Comparison of ENCODE assay signal across 22 cellular contexts in the genomic region with DNA sequence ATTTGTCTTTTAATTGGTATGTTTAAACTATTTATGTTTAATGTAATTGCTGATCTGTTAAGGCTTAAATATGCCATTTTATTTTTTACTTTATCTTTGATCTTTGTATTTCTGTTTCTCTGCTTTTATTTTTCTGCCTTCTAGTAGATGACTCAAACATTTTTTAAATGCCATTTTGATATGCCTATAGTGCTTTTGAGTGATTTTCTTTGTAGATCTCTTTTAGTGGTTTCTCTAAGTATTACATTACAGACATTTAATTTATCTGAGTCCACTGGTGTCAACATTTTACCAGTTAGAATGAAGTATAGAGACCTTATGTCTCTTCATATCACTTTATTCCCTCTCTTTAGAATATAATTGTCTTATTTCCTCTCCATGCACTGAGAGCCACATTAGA. TPM values are rescaled to one million over a fixed set of nuclear protein-coding genes. Genes with fewer than 3 reads are reported as not detected.
"Had no signal": no experiment of that assay in that cellular context is flagged by ENCODE, and none has a peak within 500 bp of the region (broad histone marks: within the 10 kb centered on the region; RNA-seq: fewer than 3 reads in every experiment).

No MANE protein-coding gene starts in this region.

- H3K4me3 ChIP-seq: heart left ventricle, smooth muscle cell, stomach, suprapubic skin, tibial nerve had no signal

- DNase-seq: activated CD4-positive, alpha-beta memory T cell treated with anti-CD3 and anti-CD28 coated beads for 36 hours; activated CD4-positive, alpha-beta T cell treated with anti-CD3 and anti-CD28 coated beads for 48 hours; activated naive CD4-positive, alpha-beta T cell treated with anti-CD3 and anti-CD28 coated beads, Interleukin-2, amount 10 ng/mL, durations not matched to agents 7 days and 5 days; activated T-cell treated with anti-CD3 and anti-CD28 coated beads, Interleukin-2, amount 50 U/mL, for 48 hours; brain microvascular endothelial cell; caudate nucleus; dermis blood vessel endothelial cell; effector CD8-positive, alpha-beta T cell; heart left ventricle; islet precursor cell; left cardiac atrium; nephron progenitor cell; occipital lobe; stimulated activated CD4-positive, alpha-beta T cell treated with anti-CD3 and anti-CD28 coated beads, Interleukin-15, amount 100 ng/mL, for 24 hours; stomach had no signal

- ATAC-seq: esophagus mucosa; heart left ventricle; left cardiac atrium; sciatic nerve; stimulated activated memory B cell treated with anti-CD40 and anti-IgM and Interleukin-4, amounts not matched to agents 10 μg/mL and 1 μg/mL and 100 μg/mL, for 72 hours had no signal

RNA-seq across cellular contexts. Expression of a gene that starts 32.7 kb away (rescaled TPM):
- total RNA-seq: esophagus mucosa; occipital lobe; stomach; T-helper 2 cell treated with Interferon-gamma antibody and Interleukin-4, amounts not matched to agents 100 ng/mL and 5 ng/mL, for 36 hours had no signal
